ENCODE assay signal across 8 cellular contexts in genomic region chr12:55073043-55074022, GRCh38. TPM values are rescaled to one million over a fixed set of nuclear protein-coding genes. Genes with fewer than 3 reads are reported as not detected.
A peak's percentile ranks its signal among the peaks of the same experiment; 100 is the strongest.
DNase-seq lines count a peak whose midpoint lies in the region; ATAC-seq and TF ChIP-seq lines count a peak whose summit lies in the region.

No MANE protein-coding gene starts in this region.

- CTCF ChIA-PET in activated CD4-positive, alpha-beta T cell treated with anti-CD3 and anti-CD28 coated beads for 36 hours (lab: Charles Lee): interaction anchor here (0.6 to 14.3 kb wide), 30 partner anchors 8 to 414 kb away, joined by 3 to 463 read pairs (median 7); partner anchors contain the start of genes MUCL1 and TESPA1

- DNase-seq in ELR (ENCODE audit: low read depth) (peak; percentile 75), NCI-H345 (lab: John Stamatoyannopoulos, UW) (peak; percentile 66), chondrocyte (ENCODE audit: low spot score) (no peak), left lobe of liver (ENCODE audit: low spot score) (peak; percentile 64)
- DNase-seq in activated CD4-positive, alpha-beta T cell treated with anti-CD3 and anti-CD28 coated beads for 36 hours: peak; percentile 89
- peak; percentile 67 to 73 for DNase-seq in stimulated activated CD4-positive, alpha-beta T cell treated with anti-CD3 and anti-CD28 coated beads, Interleukin-4, amount 100 ng/mL, for 48 hours (ENCODE audit: low read depth in 2 of 2)

- POLR2A ChIA-PET in activated CD4-positive, alpha-beta T cell treated with anti-CD3 and anti-CD28 coated beads for 36 hours (lab: Charles Lee): no interaction called here

- intact Hi-C loops in activated CD4-positive, alpha-beta T cell treated with anti-CD3 and anti-CD28 coated beads for 36 hours (cut with DNase I, micrococcal nuclease): loop anchor here (1.0 to 2.0 kb wide), 7 partner anchors 69 to 471 kb away; partner anchors contain the start of gene MUCL1 (in 1 of the 2)

- peak; percentile 94 for TF ChIP-seq CTCF in chondrocyte (IDR thresholded peaks at IDR 0.05)

- ATAC-seq in HG02852 (IDR thresholded peaks at IDR 0.05; ENCODE audit: unreplicated experiment) (peak; percentile 52), left lobe of liver (peak; percentile 83), GM21526 (IDR thresholded peaks at IDR 0.05; ENCODE audit: low FRiP score, unreplicated experiment) (no peak)
- peak; percentile 61 for ATAC-seq in activated CD4-positive, alpha-beta T cell treated with anti-CD3 and anti-CD28 coated beads for 36 hours

- no peak overlapping the region for H3K27ac Mint-ChIP-seq in activated CD4-positive, alpha-beta T cell treated with anti-CD3 and anti-CD28 coated beads for 36 hours
- no peak overlapping the region for H3K27ac Mint-ChIP-seq in chondrocyte (ENCODE audit: unreplicated experiment)

- no peaks in the 10 kb centered on the region for H3K36me3 Mint-ChIP-seq in activated CD4-positive, alpha-beta T cell treated with anti-CD3 and anti-CD28 coated beads for 36 hours (ENCODE audit: low read depth)
- H3K36me3 Mint-ChIP-seq in chondrocyte (ENCODE audit: low read depth): no peaks in the 10 kb centered on the region

- peaks cover 4% of the 10 kb centered on the region for H3K4me1 Mint-ChIP-seq in activated CD4-positive, alpha-beta T cell treated with anti-CD3 and anti-CD28 coated beads for 36 hours
- H3K4me1 Mint-ChIP-seq in chondrocyte (ENCODE audit: low read depth): no peaks in the 10 kb centered on the region

- no peaks in the 10 kb centered on the region for H3K9me3 Mint-ChIP-seq in activated CD4-positive, alpha-beta T cell treated with anti-CD3 and anti-CD28 coated beads for 36 hours (ENCODE audit: low read depth)
- no peaks in the 10 kb centered on the region for H3K9me3 Mint-ChIP-seq in chondrocyte (ENCODE audit: low read depth)

- peaks cover 20% of the 10 kb centered on the region for H3K27me3 Mint-ChIP-seq in activated CD4-positive, alpha-beta T cell treated with anti-CD3 and anti-CD28 coated beads for 36 hours
- peaks cover 25% of the 10 kb centered on the region for H3K27me3 Mint-ChIP-seq in chondrocyte (ENCODE audit: low read depth)

- no peak overlapping the region for H3K4me3 Mint-ChIP-seq in activated CD4-positive, alpha-beta T cell treated with anti-CD3 and anti-CD28 coated beads for 36 hours
- no peak overlapping the region for H3K4me3 Mint-ChIP-seq in chondrocyte (ENCODE audit: unreplicated experiment)

RNA-seq across cellular contexts. Expression of gene OR9K2, which starts 52.9 kb away (rescaled TPM):
- total RNA-seq in activated CD4-positive, alpha-beta T cell treated with anti-CD3 and anti-CD28 coated beads for 36 hours: not detected
- total RNA-seq in chondrocyte (not detected in 3 replicates), left lobe of liver (not detected)

RNA-seq across cellular contexts. Expression of gene NEUROD4, which starts 53.6 kb away (rescaled TPM):
- total RNA-seq in activated CD4-positive, alpha-beta T cell treated with anti-CD3 and anti-CD28 coated beads for 36 hours: not detected
- not detected in 3 replicates for total RNA-seq in chondrocyte
- not detected for total RNA-seq in left lobe of liver
